ENCODE assay signal across 19 cellular contexts in genomic region chr6:166484863-166485262, GRCh38.
A peak's percentile ranks its signal among the peaks of the same experiment; 100 is the strongest.
DNase-seq lines count a peak whose midpoint lies in the region; ATAC-seq and TF ChIP-seq lines count a peak whose summit lies in the region.
"Had no signal": no experiment of that assay in that cellular context is flagged by ENCODE, and none has a peak within 500 bp of the region (broad histone marks: within the 10 kb centered on the region; RNA-seq: fewer than 3 reads in every experiment).

No MANE protein-coding gene starts in this region.

- H3K36me3 Mint-ChIP-seq in glutamatergic neuron (ENCODE audit: unreplicated experiment): peaks cover 8% of the 10 kb centered on the region

- H3K9me3 ChIP-seq in left ventricle myocardium inferior (replicated peaks) (no peaks in the 10 kb centered on the region), heart right ventricle (no peaks in the 10 kb centered on the region), osteoblast (ENCODE audit: low read depth, low read length) (no peaks in the 10 kb centered on the region), aorta (ENCODE audit: control insufficient read depth, low read length) (no peaks in the 10 kb centered on the region)

- H3K27ac Mint-ChIP-seq in glutamatergic neuron (ENCODE audit: unreplicated experiment): peak overlapping the region; percentile 90
- H3K27ac Mint-ChIP-seq: B cell had no signal

- H2AFZ ChIP-seq in osteoblast (ENCODE audit: low read length): no peak overlapping the region
- H2AFZ ChIP-seq: GM23248 had no signal

- WGBS in heart right ventricle, 2 donors: 87 to 88% methylated on average over 10 of the region's 10 CpGs
- 88 to 90% methylated on average over 10 of the region's 10 CpGs for WGBS in aorta, 2 donors

- no peak overlapping the region for H3K4me2 ChIP-seq in osteoblast (ENCODE audit: insufficient read depth, low read length)

- H3K4me1 ChIP-seq in left ventricle myocardium inferior: peaks cover 24% of the 10 kb centered on the region
- peaks cover 5 to 36% (median 21%) of the 10 kb centered on the region in 9 donors for H3K4me1 ChIP-seq in heart right ventricle
- H3K4me1 ChIP-seq in osteoblast (ENCODE audit: insufficient read depth, low read length): no peaks in the 10 kb centered on the region
- H3K4me1 ChIP-seq in aorta (ENCODE audit: control insufficient read depth in 1 of 2, insufficient read depth in 2 of 2, low read length in 2 of 2): no peaks in the 10 kb centered on the region

- TF ChIP-seq CTCF in left ventricle myocardium inferior (IDR thresholded peaks at IDR 0.05; ENCODE audit: borderline replicate concordance) (no peak), heart right ventricle (IDR thresholded peaks at IDR 0.05) (no peak), glutamatergic neuron (IDR thresholded peaks at IDR 0.05; ENCODE audit: partially characterized antibody, unreplicated experiment) (no peak), osteoblast (IDR thresholded peaks at IDR 0.05; ENCODE audit: extremely low read depth, low read depth, low read length) (no peak)

- DNase-seq in left ventricle myocardium inferior (peak; percentile 5), heart right ventricle (no peak), glutamatergic neuron (no peak), osteoblast (ENCODE audit: insufficient read length, low spot score, missing footprints) (peak; percentile 47), aorta (peak; percentile 12 to 38), kidney tubule cell (ENCODE audit: low spot score) (no peak), NCI-H1694 (lab: John Stamatoyannopoulos, UW) (no peak)
- DNase-seq: CD4-positive, alpha-beta memory T cell; DMS153; GM23248; HCEC 1CT; KG1; NCI-H1092 treated with DMSO at 0.1 percent for 48 hours; NCI-H146; NCI-H2081; NCI-H82; OCI-M1 had no signal

- H3K36me3 ChIP-seq in left ventricle myocardium inferior (peaks cover 46% of the 10 kb centered on the region), heart right ventricle (peaks cover 0 to 85% (median 6%) of the 10 kb centered on the region in 9 donors), osteoblast (ENCODE audit: insufficient read depth, low read length) (peaks cover 30% of the 10 kb centered on the region), aorta (ENCODE audit: control insufficient read depth in 1 of 2, insufficient read depth in 2 of 2, low read length in 1 of 2) (no peaks in the 10 kb centered on the region)

- H3K27me3 ChIP-seq in left ventricle myocardium inferior (ENCODE audit: low read depth) (no peaks in the 10 kb centered on the region), heart right ventricle (no peaks in the 10 kb centered on the region), osteoblast (ENCODE audit: insufficient read depth, low read length) (no peaks in the 10 kb centered on the region), aorta (ENCODE audit: control insufficient read depth in 1 of 2, insufficient read depth in 2 of 2, low read length in 1 of 2) (no peaks in the 10 kb centered on the region)

- no peak for ATAC-seq in heart right ventricle
- ATAC-seq in aorta (ENCODE audit: low FRiP score): no peak
- no peak for ATAC-seq in HG03457 (IDR thresholded peaks at IDR 0.05; ENCODE audit: unreplicated experiment)

- no peaks in the 10 kb centered on the region for H4K20me1 ChIP-seq in osteoblast (ENCODE audit: insufficient read depth, low read length)

- no peak overlapping the region for H3K4me3 ChIP-seq in left ventricle myocardium inferior
- H3K4me3 ChIP-seq in heart right ventricle: no peak overlapping the region
- no peak overlapping the region for H3K4me3 ChIP-seq in osteoblast (ENCODE audit: insufficient read depth, low read length)
- no peak overlapping the region for H3K4me3 ChIP-seq in aorta (ENCODE audit: low read length in 2 of 2)
- H3K4me3 ChIP-seq: GM23248 had no signal

- H3K4me3 Mint-ChIP-seq in glutamatergic neuron (ENCODE audit: unreplicated experiment): peak overlapping the region; percentile 18
- H3K4me3 Mint-ChIP-seq: B cell; CD4-positive, alpha-beta memory T cell had no signal

- peaks cover 16% of the 10 kb centered on the region for H3K27me3 Mint-ChIP-seq in glutamatergic neuron (ENCODE audit: unreplicated experiment)
- H3K27me3 Mint-ChIP-seq: B cell; CD4-positive, alpha-beta memory T cell had no signal

- no peaks in the 10 kb centered on the region for H3K79me2 ChIP-seq in osteoblast (ENCODE audit: insufficient read depth, low read length)

- H3K4me1 Mint-ChIP-seq in glutamatergic neuron (ENCODE audit: low read depth, unreplicated experiment): peaks cover 51% of the 10 kb centered on the region

- H3K9me3 Mint-ChIP-seq in glutamatergic neuron (ENCODE audit: unreplicated experiment): peaks cover 19% of the 10 kb centered on the region

- no peak overlapping the region for H3K27ac ChIP-seq in left ventricle myocardium inferior (replicated peaks)
- no peak overlapping the region for H3K27ac ChIP-seq in heart right ventricle
- no peak overlapping the region for H3K27ac ChIP-seq in osteoblast (ENCODE audit: low read depth, low read length)
- no peak overlapping the region for H3K27ac ChIP-seq in aorta (ENCODE audit: low read depth in 1 of 2, low read length in 2 of 2)
- H3K27ac ChIP-seq: GM23248 had no signal

- intact Hi-C loops in left ventricle myocardium inferior (cut with micrococcal nuclease): no loop called here
- intact Hi-C loops in heart right ventricle (cut with DNase I): loop anchor here in 1 of 10 donors (10.0 kb wide), 1 partner anchor 140 kb away; the partner anchor contains the start of gene RPS6KA2
- intact Hi-C loops in aorta (cut with DNase I): no loop called here

Comparison
In these comparisons a context has a peak if more than half of its experiments do, and no peak if none do; other contexts are left out.
1. DNase-seq: peak in left ventricle myocardium inferior (single experiment), osteoblast (single experiment) and aorta (2 of 2); none in heart right ventricle (0 of 2), glutamatergic neuron (single experiment), kidney tubule cell (single experiment) and NCI-H1694 (single experiment).